ENCODE assay signal across 2 cellular contexts in the genomic region with DNA sequence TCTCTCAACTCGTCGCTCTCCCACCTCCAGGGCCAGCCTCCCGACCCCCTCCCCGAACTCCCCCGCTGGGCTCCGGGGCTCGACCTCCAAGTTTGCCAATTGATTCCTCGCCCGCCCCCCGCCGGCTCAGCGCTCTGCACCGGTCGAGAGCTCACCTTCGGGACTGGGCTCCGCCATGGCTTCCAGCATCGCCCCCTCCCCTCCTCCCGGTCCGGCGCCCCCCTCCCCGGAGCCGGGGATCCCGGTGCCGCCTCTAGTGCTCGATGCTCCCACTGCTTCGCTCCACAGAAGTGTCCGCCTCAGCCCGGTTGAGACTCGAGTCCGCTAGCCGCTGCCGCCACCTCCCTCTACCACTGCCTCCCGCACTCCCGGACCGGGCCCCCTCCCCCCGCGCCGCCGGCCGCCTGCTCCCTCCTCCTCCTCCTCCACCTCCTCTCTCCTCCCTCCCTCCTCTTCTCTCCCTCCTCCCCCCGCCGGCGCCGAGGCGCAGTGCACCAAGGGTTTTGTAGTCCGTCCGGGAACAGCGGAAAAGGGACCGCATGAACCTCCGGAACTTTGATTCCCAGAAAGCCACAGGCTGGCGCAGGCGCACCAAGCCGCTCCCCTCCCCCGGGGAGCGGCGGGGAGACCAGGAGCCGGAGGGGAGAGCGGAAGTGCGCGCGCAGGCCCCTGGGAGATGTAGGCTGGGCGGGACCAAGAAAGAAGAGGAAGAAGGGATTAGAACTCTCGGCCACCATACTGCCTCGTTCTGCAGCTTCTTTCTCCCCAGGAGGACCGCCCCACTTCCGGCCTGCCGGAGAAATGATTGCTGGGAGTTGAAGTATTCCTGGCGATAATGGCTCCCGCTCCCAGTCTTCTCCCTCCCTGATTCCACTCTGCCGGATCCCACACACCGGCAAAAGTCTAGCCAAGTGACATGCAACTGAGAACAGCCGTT.
TF ChIP-seq lines count a peak whose summit lies in the region.

A gene (minus strand): TSS at position 367 of the 937 bp plus-strand sequence. CDS start 178 bp downstream, at position 189.

TF ChIP-seq in A549, 52 proteins besides CTCF, POLR2A, EP300 and RAD21 (continued from another document):
- TF ChIP-seq BHLHE40 (IDR thresholded peaks at IDR 0.05; ENCODE audit: low read depth, low read length) (no peak), FOSB (CRISPR knock-in tag; IDR thresholded peaks at IDR 0.05) (no peak), GATA3 (IDR thresholded peaks at IDR 0.05; ENCODE audit: borderline replicate concordance) (no peak), HOXB5 (CRISPR knock-in tag; IDR thresholded peaks at IDR 0.05) (no peak), HEYL (CRISPR knock-in tag; IDR thresholded peaks at IDR 0.05) (no peak), KDM1A (IDR thresholded peaks at IDR 0.05; ENCODE audit: low read depth) (no peak), JUNB (IDR thresholded peaks at IDR 0.05) (no peak), ZFP36 (IDR thresholded peaks at IDR 0.05; ENCODE audit: borderline replicate concordance, partially characterized antibody) (no peak), CBX8 (IDR thresholded peaks at IDR 0.05) (no peak), SMC3 (IDR thresholded peaks at IDR 0.05) (no peak), NR3C1 (IDR thresholded peaks at IDR 0.05) (no peak), CBX2 (IDR thresholded peaks at IDR 0.05; ENCODE audit: borderline replicate concordance, low read depth) (no peak), PHF8 (IDR thresholded peaks at IDR 0.05; ENCODE audit: borderline replicate concordance, low read depth) (no peak), EHF (CRISPR knock-in tag; IDR thresholded peaks at IDR 0.05) (no peak), POLR2AphosphoS2 (conservative IDR thresholded peaks at IDR 0.05; ENCODE audit: low read length) (no peak), HOXA7 (CRISPR knock-in tag; IDR thresholded peaks at IDR 0.05) (no peak), NFE2L2 (conservative IDR thresholded peaks at IDR 0.05; ENCODE audit: low read length) (no peak), FOSL2 (IDR thresholded peaks at IDR 0.05) (no peak), FOSL2 (CRISPR knock-in tag; IDR thresholded peaks at IDR 0.05) (no peak), CHD2 (IDR thresholded peaks at IDR 0.05; ENCODE audit: low read length, partially characterized antibody) (peak; percentile 49), MAZ (IDR thresholded peaks at IDR 0.05; ENCODE audit: borderline replicate concordance, low read depth, low read length) (peak; percentile 97), SREBF2 (IDR thresholded peaks at IDR 0.05) (no peak), TP53 (CRISPR knock-in tag; IDR thresholded peaks at IDR 0.05) (no peak), MAFK (IDR thresholded peaks at IDR 0.05; ENCODE audit: partially characterized antibody) (no peak)
- TF ChIP-seq, protein P1, sequence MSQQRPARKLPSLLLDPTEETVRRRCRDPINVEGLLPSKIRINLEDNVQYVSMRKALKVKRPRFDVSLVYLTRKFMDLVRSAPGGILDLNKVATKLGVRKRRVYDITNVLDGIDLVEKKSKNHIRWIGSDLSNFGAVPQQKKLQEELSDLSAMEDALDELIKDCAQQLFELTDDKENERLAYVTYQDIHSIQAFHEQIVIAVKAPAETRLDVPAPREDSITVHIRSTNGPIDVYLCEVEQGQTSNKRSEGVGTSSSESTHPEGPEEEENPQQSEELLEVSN (IDR thresholded peaks at IDR 0.05; ENCODE audit: borderline replicate concordance, low read depth), result no peak
- TF ChIP-seq, protein P2, sequence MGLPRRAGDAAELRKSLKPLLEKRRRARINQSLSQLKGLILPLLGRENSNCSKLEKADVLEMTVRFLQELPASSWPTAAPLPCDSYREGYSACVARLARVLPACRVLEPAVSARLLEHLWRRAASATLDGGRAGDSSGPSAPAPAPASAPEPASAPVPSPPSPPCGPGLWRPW (IDR thresholded peaks at IDR 0.05), result no peak
- TF ChIP-seq, protein P3, sequence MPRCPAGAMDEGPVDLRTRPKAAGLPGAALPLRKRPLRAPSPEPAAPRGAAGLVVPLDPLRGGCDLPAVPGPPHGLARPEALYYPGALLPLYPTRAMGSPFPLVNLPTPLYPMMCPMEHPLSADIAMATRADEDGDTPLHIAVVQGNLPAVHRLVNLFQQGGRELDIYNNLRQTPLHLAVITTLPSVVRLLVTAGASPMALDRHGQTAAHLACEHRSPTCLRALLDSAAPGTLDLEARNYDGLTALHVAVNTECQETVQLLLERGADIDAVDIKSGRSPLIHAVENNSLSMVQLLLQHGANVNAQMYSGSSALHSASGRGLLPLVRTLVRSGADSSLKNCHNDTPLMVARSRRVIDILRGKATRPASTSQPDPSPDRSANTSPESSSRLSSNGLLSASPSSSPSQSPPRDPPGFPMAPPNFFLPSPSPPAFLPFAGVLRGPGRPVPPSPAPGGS (IDR thresholded peaks at IDR 0.05), result no peak
- TF ChIP-seq, protein P4, sequence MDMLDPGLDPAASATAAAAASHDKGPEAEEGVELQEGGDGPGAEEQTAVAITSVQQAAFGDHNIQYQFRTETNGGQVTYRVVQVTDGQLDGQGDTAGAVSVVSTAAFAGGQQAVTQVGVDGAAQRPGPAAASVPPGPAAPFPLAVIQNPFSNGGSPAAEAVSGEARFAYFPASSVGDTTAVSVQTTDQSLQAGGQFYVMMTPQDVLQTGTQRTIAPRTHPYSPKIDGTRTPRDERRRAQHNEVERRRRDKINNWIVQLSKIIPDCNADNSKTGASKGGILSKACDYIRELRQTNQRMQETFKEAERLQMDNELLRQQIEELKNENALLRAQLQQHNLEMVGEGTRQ (IDR thresholded peaks at IDR 0.05), result no peak
- TF ChIP-seq, protein P5, sequence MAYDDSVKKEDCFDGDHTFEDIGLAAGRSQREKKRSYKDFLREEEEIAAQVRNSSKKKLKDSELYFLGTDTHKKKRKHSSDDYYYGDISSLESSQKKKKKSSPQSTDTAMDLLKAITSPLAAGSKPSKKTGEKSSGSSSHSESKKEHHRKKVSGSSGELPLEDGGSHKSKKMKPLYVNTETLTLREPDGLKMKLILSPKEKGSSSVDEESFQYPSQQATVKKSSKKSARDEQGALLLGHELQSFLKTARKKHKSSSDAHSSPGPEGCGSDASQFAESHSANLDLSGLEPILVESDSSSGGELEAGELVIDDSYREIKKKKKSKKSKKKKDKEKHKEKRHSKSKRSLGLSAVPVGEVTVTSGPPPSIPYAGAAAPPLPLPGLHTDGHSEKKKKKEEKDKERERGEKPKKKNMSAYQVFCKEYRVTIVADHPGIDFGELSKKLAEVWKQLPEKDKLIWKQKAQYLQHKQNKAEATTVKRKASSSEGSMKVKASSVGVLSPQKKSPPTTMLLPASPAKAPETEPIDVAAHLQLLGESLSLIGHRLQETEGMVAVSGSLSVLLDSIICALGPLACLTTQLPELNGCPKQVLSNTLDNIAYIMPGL (CRISPR knock-in tag; IDR thresholded peaks at IDR 0.05; ENCODE audit: borderline replicate concordance), result no peak
- TF ChIP-seq, protein P6, sequence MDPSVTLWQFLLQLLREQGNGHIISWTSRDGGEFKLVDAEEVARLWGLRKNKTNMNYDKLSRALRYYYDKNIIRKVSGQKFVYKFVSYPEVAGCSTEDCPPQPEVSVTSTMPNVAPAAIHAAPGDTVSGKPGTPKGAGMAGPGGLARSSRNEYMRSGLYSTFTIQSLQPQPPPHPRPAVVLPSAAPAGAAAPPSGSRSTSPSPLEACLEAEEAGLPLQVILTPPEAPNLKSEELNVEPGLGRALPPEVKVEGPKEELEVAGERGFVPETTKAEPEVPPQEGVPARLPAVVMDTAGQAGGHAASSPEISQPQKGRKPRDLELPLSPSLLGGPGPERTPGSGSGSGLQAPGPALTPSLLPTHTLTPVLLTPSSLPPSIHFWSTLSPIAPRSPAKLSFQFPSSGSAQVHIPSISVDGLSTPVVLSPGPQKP (IDR thresholded peaks at IDR 0.05; ENCODE audit: low read depth, low read length), result no peak

TF ChIP-seq in WTC11, 78 proteins besides CTCF, POLR2A, EP300 and RAD21 (continued from another document and continues in another):
- TF ChIP-seq, protein P7, sequence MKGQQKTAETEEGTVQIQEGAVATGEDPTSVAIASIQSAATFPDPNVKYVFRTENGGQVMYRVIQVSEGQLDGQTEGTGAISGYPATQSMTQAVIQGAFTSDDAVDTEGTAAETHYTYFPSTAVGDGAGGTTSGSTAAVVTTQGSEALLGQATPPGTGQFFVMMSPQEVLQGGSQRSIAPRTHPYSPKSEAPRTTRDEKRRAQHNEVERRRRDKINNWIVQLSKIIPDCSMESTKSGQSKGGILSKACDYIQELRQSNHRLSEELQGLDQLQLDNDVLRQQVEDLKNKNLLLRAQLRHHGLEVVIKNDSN (CRISPR knock-in tag; IDR thresholded peaks at IDR 0.05), result 0 out of 2 replicates have a peak, but pooled peaks have one; percentile 25
- TF ChIP-seq, protein P8, sequence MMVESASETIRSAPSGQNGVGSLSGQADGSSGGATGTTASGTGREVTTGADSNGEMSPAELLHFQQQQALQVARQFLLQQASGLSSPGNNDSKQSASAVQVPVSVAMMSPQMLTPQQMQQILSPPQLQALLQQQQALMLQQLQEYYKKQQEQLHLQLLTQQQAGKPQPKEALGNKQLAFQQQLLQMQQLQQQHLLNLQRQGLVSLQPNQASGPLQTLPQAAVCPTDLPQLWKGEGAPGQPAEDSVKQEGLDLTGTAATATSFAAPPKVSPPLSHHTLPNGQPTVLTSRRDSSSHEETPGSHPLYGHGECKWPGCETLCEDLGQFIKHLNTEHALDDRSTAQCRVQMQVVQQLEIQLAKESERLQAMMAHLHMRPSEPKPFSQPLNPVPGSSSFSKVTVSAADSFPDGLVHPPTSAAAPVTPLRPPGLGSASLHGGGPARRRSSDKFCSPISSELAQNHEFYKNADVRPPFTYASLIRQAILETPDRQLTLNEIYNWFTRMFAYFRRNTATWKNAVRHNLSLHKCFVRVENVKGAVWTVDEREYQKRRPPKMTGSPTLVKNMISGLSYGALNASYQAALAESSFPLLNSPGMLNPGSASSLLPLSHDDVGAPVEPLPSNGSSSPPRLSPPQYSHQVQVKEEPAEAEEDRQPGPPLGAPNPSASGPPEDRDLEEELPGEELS (CRISPR knock-in tag; IDR thresholded peaks at IDR 0.05), result no peak
- TF ChIP-seq ZNF396 (CRISPR knock-in tag; IDR thresholded peaks at IDR 0.05; ENCODE audit: borderline replicate concordance) (no peak), KAT7 (CRISPR knock-in tag; IDR thresholded peaks at IDR 0.05; ENCODE audit: borderline replicate concordance) (peak; percentile 48; the same call in 1 of the 2 replicates), EMX1 (CRISPR knock-in tag; IDR thresholded peaks at IDR 0.05) (no peak), ZNF317 (CRISPR knock-in tag; IDR thresholded peaks at IDR 0.05; ENCODE audit: borderline replicate concordance, low read depth) (no peak), TEAD4 (CRISPR knock-in tag; IDR thresholded peaks at IDR 0.05) (no peak), ZNF423 (CRISPR knock-in tag; IDR thresholded peaks at IDR 0.05) (no peak), CREM (CRISPR knock-in tag; IDR thresholded peaks at IDR 0.05) (peak; percentile 23; the same call in 1 of the 2 replicates), FOXP1 (CRISPR knock-in tag; IDR thresholded peaks at IDR 0.05; ENCODE audit: borderline replicate concordance) (no peak)
- TF ChIP-seq, protein P9, sequence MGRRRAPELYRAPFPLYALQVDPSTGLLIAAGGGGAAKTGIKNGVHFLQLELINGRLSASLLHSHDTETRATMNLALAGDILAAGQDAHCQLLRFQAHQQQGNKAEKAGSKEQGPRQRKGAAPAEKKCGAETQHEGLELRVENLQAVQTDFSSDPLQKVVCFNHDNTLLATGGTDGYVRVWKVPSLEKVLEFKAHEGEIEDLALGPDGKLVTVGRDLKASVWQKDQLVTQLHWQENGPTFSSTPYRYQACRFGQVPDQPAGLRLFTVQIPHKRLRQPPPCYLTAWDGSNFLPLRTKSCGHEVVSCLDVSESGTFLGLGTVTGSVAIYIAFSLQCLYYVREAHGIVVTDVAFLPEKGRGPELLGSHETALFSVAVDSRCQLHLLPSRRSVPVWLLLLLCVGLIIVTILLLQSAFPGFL (CRISPR knock-in tag; IDR thresholded peaks at IDR 0.05; ENCODE audit: borderline replicate concordance), result no peak
- TF ChIP-seq, protein P10, sequence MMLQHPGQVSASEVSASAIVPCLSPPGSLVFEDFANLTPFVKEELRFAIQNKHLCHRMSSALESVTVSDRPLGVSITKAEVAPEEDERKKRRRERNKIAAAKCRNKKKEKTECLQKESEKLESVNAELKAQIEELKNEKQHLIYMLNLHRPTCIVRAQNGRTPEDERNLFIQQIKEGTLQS (CRISPR knock-in tag; conservative IDR thresholded peaks at IDR 0.05), result no peak
- TF ChIP-seq, protein P4 (CRISPR knock-in tag; IDR thresholded peaks at IDR 0.05), result peak; percentile 44; the same call in 1 of the 2 replicates
- TF ChIP-seq, protein P11, sequence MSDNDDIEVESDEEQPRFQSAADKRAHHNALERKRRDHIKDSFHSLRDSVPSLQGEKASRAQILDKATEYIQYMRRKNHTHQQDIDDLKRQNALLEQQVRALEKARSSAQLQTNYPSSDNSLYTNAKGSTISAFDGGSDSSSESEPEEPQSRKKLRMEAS (CRISPR knock-in tag; IDR thresholded peaks at IDR 0.05), result peak; percentile 47; the same call in 1 of the 2 replicates
- TF ChIP-seq, protein P12, sequence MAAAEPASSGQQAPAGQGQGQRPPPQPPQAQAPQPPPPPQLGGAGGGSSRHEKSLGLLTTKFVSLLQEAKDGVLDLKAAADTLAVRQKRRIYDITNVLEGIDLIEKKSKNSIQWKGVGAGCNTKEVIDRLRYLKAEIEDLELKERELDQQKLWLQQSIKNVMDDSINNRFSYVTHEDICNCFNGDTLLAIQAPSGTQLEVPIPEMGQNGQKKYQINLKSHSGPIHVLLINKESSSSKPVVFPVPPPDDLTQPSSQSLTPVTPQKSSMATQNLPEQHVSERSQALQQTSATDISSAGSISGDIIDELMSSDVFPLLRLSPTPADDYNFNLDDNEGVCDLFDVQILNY (CRISPR knock-in tag; IDR thresholded peaks at IDR 0.05), result peak; percentile 66; the same call in 1 of the 2 replicates
